Comparison of ENCODE assay signal across 8 cellular contexts in the genomic region with DNA sequence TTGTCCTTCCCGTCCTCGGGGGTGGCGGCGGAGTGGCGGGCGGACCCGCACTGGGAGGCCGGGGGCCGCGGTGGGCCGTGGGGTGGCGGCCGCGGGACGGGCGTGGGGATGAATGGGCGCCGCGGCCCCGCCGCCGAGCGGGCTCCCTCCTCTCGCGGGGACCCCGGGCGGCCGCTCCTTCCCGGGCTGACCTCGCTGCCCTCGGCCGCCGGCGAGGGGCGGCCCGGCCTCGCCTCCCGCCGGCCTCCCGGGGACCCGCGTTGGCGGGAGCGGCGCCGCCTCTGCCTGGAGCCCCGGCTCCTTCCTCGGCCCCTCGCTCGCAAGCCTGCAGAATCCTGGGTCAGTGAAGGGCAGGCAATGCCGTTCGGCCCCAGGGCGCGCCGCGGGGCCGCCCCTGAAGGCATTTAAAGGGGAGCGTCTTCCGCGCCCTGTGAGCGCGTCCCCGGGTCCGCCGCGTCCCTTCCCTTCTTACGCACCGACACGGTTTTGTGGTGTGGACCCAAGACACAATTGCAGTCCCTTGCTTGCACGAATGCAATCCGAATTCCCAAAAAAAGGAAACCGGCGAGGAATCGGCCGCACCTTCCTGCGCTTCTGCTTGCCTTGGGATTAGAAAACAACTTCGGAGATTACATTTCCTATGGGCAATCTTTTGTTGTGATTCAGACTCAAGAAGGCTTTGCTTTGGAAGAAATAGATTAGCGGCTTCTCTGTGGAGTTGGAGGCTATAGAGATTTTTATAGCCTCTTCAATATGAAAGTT. TPM values are rescaled to one million over a fixed set of nuclear protein-coding genes. Genes with fewer than 3 reads are reported as not detected.
A peak's percentile ranks its signal among the peaks of the same experiment; 100 is the strongest.
DNase-seq lines count a peak whose midpoint lies in the region; ATAC-seq, FAIRE-seq and TF ChIP-seq lines count a peak whose summit lies in the region.

No MANE protein-coding gene starts in this region.

- no peak; a peak in 1 of 4 replicates for TF ChIP-seq RAD21 in H1 (IDR thresholded peaks at IDR 0.05 in 1 of 2, conservative IDR thresholded peaks at IDR 0.05 in 1 of 2; ENCODE audit: low read depth in 2 of 2, low read length in 2 of 2)

- intact Hi-C loops in CD8-positive, alpha-beta T cell (cut with DNase I, micrococcal nuclease) = loop anchor here (1.0 to 10.0 kb wide), 13 partner anchors 55 to 1364 kb away; a partner anchor contains a TSS

- no peak overlapping the region for H2BK12ac ChIP-seq in H1 (ENCODE audit: low read depth, low read length)

- peak overlapping the region; percentile 47 for H4K5ac ChIP-seq in H1 (ENCODE audit: insufficient read length, low read depth, low read length)

- peaks cover 30% of the 10 kb centered on the region for H3K4me1 Mint-ChIP-seq in CD8-positive, alpha-beta T cell (ENCODE audit: low read depth)
- H3K4me1 Mint-ChIP-seq in activated CD4-positive, alpha-beta T cell treated with anti-CD3 and anti-CD28 coated beads, Interleukin-2, amount 10 ng/mL, durations not matched to agents 7 days and 5 days = peaks cover 16% of the 10 kb centered on the region

- no peak overlapping the region for H2AFZ ChIP-seq in H1 (ENCODE audit: low read length)

- H3K23ac ChIP-seq in H1 (ENCODE audit: insufficient read length) = no peak overlapping the region

- no peak; a peak in 1 of 3 replicates for TF ChIP-seq POLR2A in H1 (IDR thresholded peaks at IDR 0.05; ENCODE audit: control extremely low read depth in 1 of 2, low read depth in 2 of 2, low read length in 2 of 2)

- H2BK120ac ChIP-seq in H1 (replicated peaks; ENCODE audit: low read depth, low read length) = no peak overlapping the region

- H3K27me3 ChIP-seq in CD8-positive, alpha-beta T cell (ENCODE audit: insufficient read depth, low read length) = no peaks in the 10 kb centered on the region
- H3K27me3 ChIP-seq in H1 (replicated peaks in 1 of 4; ENCODE audit: control insufficient read depth in 3 of 4, extremely low read depth in 1 of 4, insufficient read depth in 3 of 4, low read length in 3 of 4) = no peaks in the 10 kb centered on the region

- no peak overlapping the region for H4K91ac ChIP-seq in H1 (replicated peaks; ENCODE audit: insufficient read length, low read length)

- H4K20me1 ChIP-seq in H1 (replicated peaks in 1 of 2; ENCODE audit: control insufficient read depth in 1 of 2, insufficient read depth in 2 of 2, low read length in 2 of 2) = peaks cover 0 to 14% of the 10 kb centered on the region in 2 experiments

- H2AK5ac ChIP-seq in H1 (ENCODE audit: low read depth, low read length) = no peak overlapping the region

- peak overlapping the region; percentile 58 to 90 (median 64) for H3K9ac ChIP-seq in H1 (replicated peaks in 1 of 4; ENCODE audit: extremely low read depth in 1 of 4, low read depth in 3 of 4, low read length in 3 of 4)

- no peak for ATAC-seq in CD8-positive, alpha-beta T cell
- ATAC-seq in HG03097 (IDR thresholded peaks at IDR 0.05; ENCODE audit: low FRiP score, unreplicated experiment) = peak; percentile 2
- no peak for ATAC-seq in GM21367 (IDR thresholded peaks at IDR 0.05; ENCODE audit: unreplicated experiment)
- ATAC-seq in HG03175 (IDR thresholded peaks at IDR 0.05; ENCODE audit: unreplicated experiment) = no peak

- H3K4me2 ChIP-seq in H1 (ENCODE audit: insufficient read depth in 1 of 2, low read depth in 2 of 2, low read length in 2 of 2) = peak overlapping the region; percentile 73 to 94

- peak overlapping the region; percentile 9; the same call in 1 of the 2 replicates for H3K18ac ChIP-seq in H1 (ENCODE audit: extremely low read depth, low read length)

- H3K56ac ChIP-seq in H1 (replicated peaks; ENCODE audit: insufficient read length, low read depth, low read length) = peak overlapping the region; percentile 40

- H3K9me3 ChIP-seq in CD8-positive, alpha-beta T cell (ENCODE audit: low read length) = no peaks in the 10 kb centered on the region
- no peaks in the 10 kb centered on the region for H3K9me3 ChIP-seq in H1 (ENCODE audit: insufficient read depth in 2 of 2, low read depth in 1 of 2, low read length in 1 of 2)

- FAIRE-seq in H1 (lab: Jason Lieb, UNC) = no peak

- H3K14ac ChIP-seq in H1 (ENCODE audit: insufficient read length) = no peak overlapping the region

- CTCF ChIA-PET in CD8-positive, alpha-beta T cell (lab: Charles Lee) = no interaction called here
- CTCF ChIA-PET in activated CD4-positive, alpha-beta T cell treated with anti-CD3 and anti-CD28 coated beads, Interleukin-2, amount 10 ng/mL, durations not matched to agents 7 days and 5 days (lab: Charles Lee) = no interaction called here
- CTCF ChIA-PET in H1 (lab: Charles Lee; ENCODE audit: partially characterized antibody) = no interaction called here

- H2BK20ac ChIP-seq in H1 (ENCODE audit: low read length) = no peak overlapping the region

- peak overlapping the region; percentile 89 for H3K4me3 Mint-ChIP-seq in CD8-positive, alpha-beta T cell
- H3K4me3 Mint-ChIP-seq in activated CD4-positive, alpha-beta T cell treated with anti-CD3 and anti-CD28 coated beads, Interleukin-2, amount 10 ng/mL, durations not matched to agents 7 days and 5 days = peak overlapping the region; percentile 83

- 0% methylated on average over 39 of the region's 78 CpGs; no CpG with 5 or more reads in 1 of the 2 experiments for WGBS in H1 (ENCODE audit: extremely low coverage in 1 of 2, insufficient coverage in 1 of 2, insufficient read length in 1 of 2, insufficient replicate concordance in 2 of 2, low coverage in 1 of 2, low lambda C conversion rate in 2 of 2, missing lambda C conversion rate in 1 of 2), 2 experiments

- H3K4me1 ChIP-seq in CD8-positive, alpha-beta T cell (ENCODE audit: insufficient read depth, low read length) = peaks cover 15% of the 10 kb centered on the region
- H3K4me1 ChIP-seq in H1 (replicated peaks in 1 of 4; ENCODE audit: control insufficient read depth in 3 of 4, insufficient read depth in 4 of 4, low read length in 3 of 4) = peaks cover 0 to 4% (median 0%) of the 10 kb centered on the region in 4 experiments; a peak in 2 of 7 replicates

- no peak for TF ChIP-seq CTCF in CD8-positive, alpha-beta T cell (IDR thresholded peaks at IDR 0.05)
- TF ChIP-seq CTCF in H1 (IDR thresholded peaks at IDR 0.05; ENCODE audit: control extremely low read depth in 1 of 3, insufficient read depth in 1 of 3, low read depth in 1 of 3, low read length in 3 of 3) = no peak

- H3K4me3 ChIP-seq in CD8-positive, alpha-beta T cell (ENCODE audit: low read depth, low read length) = peak overlapping the region; percentile 95
- peak overlapping the region; percentile 68 to 84 (median 76) for H3K4me3 ChIP-seq in H1 (ENCODE audit: extremely low read depth in 1 of 4, insufficient read depth in 2 of 4, low read depth in 3 of 4, low read length in 4 of 4)

- no peak overlapping the region for H3K27ac ChIP-seq in CD8-positive, alpha-beta T cell (ENCODE audit: low read depth, low read length)
- H3K27ac ChIP-seq in H1 (ENCODE audit: low read depth, low read length) (peak overlapping the region; percentile 25; the same call in 1 of the 2 replicates), temporal lobe (ENCODE audit: low read depth, low read length) (peak overlapping the region; percentile 54)

- TF ChIP-seq EP300 in H1 (IDR thresholded peaks at IDR 0.05; ENCODE audit: borderline replicate concordance in 1 of 2, low read depth in 2 of 2, low read length in 2 of 2) = no peak

- no peak overlapping the region for H2BK15ac ChIP-seq in H1 (ENCODE audit: low read length)

- peaks cover 22 to 65% of the 10 kb centered on the region in 2 experiments for H3K79me2 ChIP-seq in H1 (ENCODE audit: control insufficient read depth in 1 of 2, insufficient read depth in 2 of 2, low read length in 2 of 2)

- POLR2A ChIA-PET in CD8-positive, alpha-beta T cell (lab: Charles Lee) = no interaction called here
- POLR2A ChIA-PET in activated CD4-positive, alpha-beta T cell treated with anti-CD3 and anti-CD28 coated beads, Interleukin-2, amount 10 ng/mL, durations not matched to agents 7 days and 5 days (lab: Charles Lee) = no interaction called here
- POLR2A ChIA-PET in H1 (lab: Charles Lee; ENCODE audit: partially characterized antibody) = interaction anchor here (1.0 kb wide), 1 partner anchor 8 kb away, joined by 4 read pairs; no protein-coding TSS in a partner anchor

- no peak overlapping the region for H2BK5ac ChIP-seq in H1 (ENCODE audit: low read depth, low read length)

- H4K8ac ChIP-seq in H1 (ENCODE audit: extremely low read depth, insufficient read depth, low read length) = peak overlapping the region; percentile 15; the same call in 1 of the 2 replicates

- H3K36me3 ChIP-seq in CD8-positive, alpha-beta T cell (ENCODE audit: insufficient read depth, low read length) = no peaks in the 10 kb centered on the region
- H3K36me3 ChIP-seq in H1 (ENCODE audit: control insufficient read depth in 2 of 4, insufficient read depth in 4 of 4, low read length in 3 of 4) = no peaks in the 10 kb centered on the region

- peak in 4 of 7 experiments; percentile 11 to 51 (median 18) for DNase-seq in CD8-positive, alpha-beta T cell
- DNase-seq in activated CD4-positive, alpha-beta T cell treated with anti-CD3 and anti-CD28 coated beads, Interleukin-2, amount 10 ng/mL, durations not matched to agents 7 days and 5 days = no peak
- peak in 1 of 2 experiments; percentile 58 for DNase-seq in H1 (ENCODE audit: low read depth in 1 of 2, low spot score in 2 of 2)
- peak; percentile 29 for DNase-seq in medulla oblongata (ENCODE audit: extremely low spot score)

- no peak overlapping the region for H3K27ac Mint-ChIP-seq in CD8-positive, alpha-beta T cell
- peak overlapping the region; percentile 19 for H3K27ac Mint-ChIP-seq in activated CD4-positive, alpha-beta T cell treated with anti-CD3 and anti-CD28 coated beads, Interleukin-2, amount 10 ng/mL, durations not matched to agents 7 days and 5 days

- H3K79me1 ChIP-seq in H1 (ENCODE audit: low read depth, low read length) = 0 out of 2 replicates have a peak, but pooled peaks cover 3% of the 10 kb centered on the region

- peaks cover 7% of the 10 kb centered on the region for H3K27me3 Mint-ChIP-seq in CD8-positive, alpha-beta T cell (ENCODE audit: low read depth)
- peaks cover 27% of the 10 kb centered on the region for H3K27me3 Mint-ChIP-seq in activated CD4-positive, alpha-beta T cell treated with anti-CD3 and anti-CD28 coated beads, Interleukin-2, amount 10 ng/mL, durations not matched to agents 7 days and 5 days

- no peak overlapping the region for H3K4ac ChIP-seq in H1 (replicated peaks; ENCODE audit: insufficient read length, low read depth, low read length)

- H3K23me2 ChIP-seq in H1 (ENCODE audit: low read depth, low read length) = peaks cover 9% of the 10 kb centered on the region

- H3K9me3 Mint-ChIP-seq in CD8-positive, alpha-beta T cell = no peaks in the 10 kb centered on the region
- no peaks in the 10 kb centered on the region for H3K9me3 Mint-ChIP-seq in activated CD4-positive, alpha-beta T cell treated with anti-CD3 and anti-CD28 coated beads, Interleukin-2, amount 10 ng/mL, durations not matched to agents 7 days and 5 days

- H3K36me3 Mint-ChIP-seq in CD8-positive, alpha-beta T cell = peaks cover 9% of the 10 kb centered on the region
- no peaks in the 10 kb centered on the region for H3K36me3 Mint-ChIP-seq in activated CD4-positive, alpha-beta T cell treated with anti-CD3 and anti-CD28 coated beads, Interleukin-2, amount 10 ng/mL, durations not matched to agents 7 days and 5 days (ENCODE audit: low read depth)

RNA-seq across cellular contexts. Expression of a gene that starts 0.8 kb away (rescaled TPM):
- total RNA-seq in CD8-positive, alpha-beta T cell = 1 to 10 TPM; 1.7 to 2.2 TPM
- 1 to 10 TPM; 3.0 to 3.3 TPM for total RNA-seq in activated CD4-positive, alpha-beta T cell treated with anti-CD3 and anti-CD28 coated beads, Interleukin-2, amount 10 ng/mL, durations not matched to agents 7 days and 5 days
- total RNA-seq in H1 (2021; fragmentation: NEBNext Ultra II Directional; extraction: Animal tissue kit (Norgen Biotek cat#: 25700)) = 78.1 and 81.1 TPM in 2 replicates
- polyA plus RNA-seq in H1 (2011; rRNA removed) = 48.9 and 60.8 TPM in 2 replicates
- polyA plus RNA-seq in H1 (2011; cell fraction: cytosol; rRNA removed) = 71.3 TPM
- 151 TPM for polyA plus RNA-seq in H1 (2011; cell fraction: nucleus; rRNA removed)
- 77.9 to 94.5 TPM (median 91.7 TPM) in 4 replicates for polyA plus RNA-seq in H1 (2012, experiment 1 of 2)
- polyA plus RNA-seq in H1 (2012, experiment 2 of 2) = 5.1 TPM
- 51.9 TPM for polyA plus RNA-seq in H1 (2013, experiment 1 of 2)
- 50.0 TPM for polyA plus RNA-seq in H1 (2013, experiment 2 of 2)
- polyA minus RNA-seq in H1 (2011; rRNA and poly(A)+ RNA removed) = 132 and 143 TPM in 2 replicates
- 54.9 TPM for polyA minus RNA-seq in H1 (2011; cell fraction: cytosol; rRNA and poly(A)+ RNA removed)
- 85.2 TPM for polyA minus RNA-seq in H1 (2011; cell fraction: nucleus; rRNA and poly(A)+ RNA removed)
- 64.4 TPM for total RNA-seq in temporal lobe

RNA-seq across cellular contexts. Expression of a gene that starts 1.5 kb away (rescaled TPM):
- 10 to 100 TPM; 19.9 to 21.8 TPM for total RNA-seq in CD8-positive, alpha-beta T cell
- total RNA-seq in activated CD4-positive, alpha-beta T cell treated with anti-CD3 and anti-CD28 coated beads, Interleukin-2, amount 10 ng/mL, durations not matched to agents 7 days and 5 days = 10 to 100 TPM; 34.5 to 38.4 TPM
- 15.6 and 16.8 TPM in 2 replicates for total RNA-seq in H1 (2021; fragmentation: NEBNext Ultra II Directional; extraction: Animal tissue kit (Norgen Biotek cat#: 25700))
- polyA plus RNA-seq in H1 (2011; rRNA removed) = 8.3 and 15.8 TPM in 2 replicates
- 19.8 TPM for polyA plus RNA-seq in H1 (2011; cell fraction: cytosol; rRNA removed)
- polyA plus RNA-seq in H1 (2011; cell fraction: nucleus; rRNA removed) = 11.1 TPM
- polyA plus RNA-seq in H1 (2012, experiment 1 of 2) = 17.9 to 29.6 TPM (median 19.1 TPM) in 4 replicates
- polyA plus RNA-seq in H1 (2012, experiment 2 of 2) = 2.5 TPM
- polyA plus RNA-seq in H1 (2013, experiment 1 of 2) = 15.6 TPM
- 14.2 TPM for polyA plus RNA-seq in H1 (2013, experiment 2 of 2)
- polyA minus RNA-seq in H1 (2011; rRNA and poly(A)+ RNA removed) = 35.9 and 37.8 TPM in 2 replicates
- 13.5 TPM for polyA minus RNA-seq in H1 (2011; cell fraction: cytosol; rRNA and poly(A)+ RNA removed)
- 34.1 TPM for polyA minus RNA-seq in H1 (2011; cell fraction: nucleus; rRNA and poly(A)+ RNA removed)
- total RNA-seq in temporal lobe = 45.5 TPM

RNA-seq across cellular contexts. Expression of a gene that starts 54.6 kb away (rescaled TPM):
- 10 to 100 TPM; 11.0 to 11.9 TPM for total RNA-seq in CD8-positive, alpha-beta T cell
- total RNA-seq in activated CD4-positive, alpha-beta T cell treated with anti-CD3 and anti-CD28 coated beads, Interleukin-2, amount 10 ng/mL, durations not matched to agents 7 days and 5 days = 10 to 100 TPM; 39.6 to 41.5 TPM
- total RNA-seq in H1 (2021; fragmentation: NEBNext Ultra II Directional; extraction: Animal tissue kit (Norgen Biotek cat#: 25700)) = 27.9 and 32.5 TPM in 2 replicates
- 14.0 and 21.9 TPM in 2 replicates for polyA plus RNA-seq in H1 (2011; rRNA removed)
- polyA plus RNA-seq in H1 (2011; cell fraction: cytosol; rRNA removed) = 23.0 TPM
- 18.1 TPM for polyA plus RNA-seq in H1 (2011; cell fraction: nucleus; rRNA removed)
- polyA plus RNA-seq in H1 (2012, experiment 1 of 2) = 27.4 to 45.2 TPM (median 30.4 TPM) in 4 replicates
- polyA plus RNA-seq in H1 (2012, experiment 2 of 2) = 6.0 TPM
- polyA plus RNA-seq in H1 (2013, experiment 1 of 2) = 21.5 TPM
- polyA plus RNA-seq in H1 (2013, experiment 2 of 2) = 21.8 TPM
- polyA minus RNA-seq in H1 (2011; rRNA and poly(A)+ RNA removed) = 34.4 and 42.3 TPM in 2 replicates
- polyA minus RNA-seq in H1 (2011; cell fraction: cytosol; rRNA and poly(A)+ RNA removed) = 15.3 TPM
- 19.4 TPM for polyA minus RNA-seq in H1 (2011; cell fraction: nucleus; rRNA and poly(A)+ RNA removed)
- 19.9 TPM for total RNA-seq in temporal lobe

Comparison
In these comparisons a context has a peak if more than half of its experiments do, and no peak if none do; other contexts are left out.
1. RNA of a gene that starts 0.8 kb away (total RNA-seq): 78.1 to 81.1 TPM in H1 and 64.4 TPM in temporal lobe (single experiment); 3.0 to 3.3 TPM in activated CD4-positive, alpha-beta T cell treated with anti-CD3 and anti-CD28 coated beads, Interleukin-2, amount 10 ng/mL, durations not matched to agents 7 days and 5 days and 1.7 to 2.2 TPM in CD8-positive, alpha-beta T cell; every median in the first group is over 10 times any median in the second.